ENCODE assay signal across 16 cellular contexts in genomic region chr7:156768698-156769472, GRCh38.
DNase-seq lines count a peak whose midpoint lies in the region; ATAC-seq, FAIRE-seq and TF ChIP-seq lines count a peak whose summit lies in the region.
"Had no signal": no experiment of that assay in that cellular context is flagged by ENCODE, and none has a peak within 500 bp of the region (broad histone marks: within the 10 kb centered on the region; RNA-seq: fewer than 3 reads in every experiment).

No MANE protein-coding gene starts in this region.

- no peak for TF ChIP-seq CTCF in bronchial epithelial cell (IDR thresholded peaks at IDR 0.05; ENCODE audit: insufficient read depth, low read length, severe bottlenecking)

- intact Hi-C loops in activated naive CD4-positive, alpha-beta T cell treated with anti-CD3 and anti-CD28 coated beads for 36 hours (cut with micrococcal nuclease): no loop called here

- DNase-seq in activated naive CD4-positive, alpha-beta T cell treated with anti-CD3 and anti-CD28 coated beads for 36 hours: peak; percentile 51
- no peak for DNase-seq in activated naive CD4-positive, alpha-beta T cell treated with anti-CD3 and anti-CD28 coated beads, Interleukin-2, amount 10 ng/mL, durations not matched to agents 7 days and 5 days
- DNase-seq in bronchial epithelial cell (ENCODE audit: low read depth) (peak; percentile 65), anterior cingulate cortex (lab: John Stamatoyannopoulos, UW) (no peak), ecto neural progenitor cell (ENCODE audit: low spot score) (no peak), kidney glomerular epithelial cell (lab: John Stamatoyannopoulos, UW) (no peak)
- DNase-seq in stimulated activated CD8-positive, alpha-beta memory T cell treated with anti-CD3 and anti-CD28 coated beads, Interleukin-4, amount 100 ng/mL, for 48 hours: peak; percentile 45
- DNase-seq: activated CD4-positive, alpha-beta T cell treated with anti-CD3 and anti-CD28 coated beads, Interleukin-2, amount 50 U/mL, for 4 hours; immature natural killer cell; KG1; NCI-H2029 treated with DMSO at 0.1 percent for 48 hours; PC-9; retina had no signal

- CTCF ChIA-PET in activated naive CD4-positive, alpha-beta T cell treated with anti-CD3 and anti-CD28 coated beads for 36 hours (lab: Charles Lee): interaction anchor here (1.0 kb wide), 1 partner anchor 23 kb away, joined by 4 read pairs; no protein-coding TSS in a partner anchor
- CTCF ChIA-PET in activated naive CD4-positive, alpha-beta T cell treated with anti-CD3 and anti-CD28 coated beads, Interleukin-2, amount 10 ng/mL, durations not matched to agents 7 days and 5 days (lab: Charles Lee): interaction anchor here (0.7 kb wide), 1 partner anchor 15 kb away, joined by 3 read pairs; no protein-coding TSS in a partner anchor

- FAIRE-seq in bronchial epithelial cell (lab: Jason Lieb, UNC): no peak
- FAIRE-seq: G401.6 had no signal

- H3K27ac Mint-ChIP-seq in activated naive CD4-positive, alpha-beta T cell treated with anti-CD3 and anti-CD28 coated beads for 36 hours: no peak overlapping the region
- H3K27ac Mint-ChIP-seq in activated naive CD4-positive, alpha-beta T cell treated with anti-CD3 and anti-CD28 coated beads, Interleukin-2, amount 10 ng/mL, durations not matched to agents 7 days and 5 days: no peak overlapping the region
- H3K27ac Mint-ChIP-seq: immature natural killer cell had no signal

- H3K4me3 ChIP-seq in bronchial epithelial cell (ENCODE audit: low read depth, low read length): no peak overlapping the region
- H3K4me3 ChIP-seq: coronary artery, PC-9 had no signal

- no peaks in the 10 kb centered on the region for H3K27me3 Mint-ChIP-seq in activated naive CD4-positive, alpha-beta T cell treated with anti-CD3 and anti-CD28 coated beads for 36 hours (ENCODE audit: low read depth)
- no peaks in the 10 kb centered on the region for H3K27me3 Mint-ChIP-seq in activated naive CD4-positive, alpha-beta T cell treated with anti-CD3 and anti-CD28 coated beads, Interleukin-2, amount 10 ng/mL, durations not matched to agents 7 days and 5 days

- H3K36me3 Mint-ChIP-seq in activated naive CD4-positive, alpha-beta T cell treated with anti-CD3 and anti-CD28 coated beads for 36 hours (ENCODE audit: low read depth): peaks cover 7% of the 10 kb centered on the region
- peaks cover 9% of the 10 kb centered on the region for H3K36me3 Mint-ChIP-seq in activated naive CD4-positive, alpha-beta T cell treated with anti-CD3 and anti-CD28 coated beads, Interleukin-2, amount 10 ng/mL, durations not matched to agents 7 days and 5 days
- H3K36me3 Mint-ChIP-seq: immature natural killer cell had no signal

- no peaks in the 10 kb centered on the region for H3K27me3 ChIP-seq in bronchial epithelial cell (ENCODE audit: control insufficient read depth, insufficient read depth, low read length)

- peaks cover 2% of the 10 kb centered on the region for H3K9me3 Mint-ChIP-seq in activated naive CD4-positive, alpha-beta T cell treated with anti-CD3 and anti-CD28 coated beads for 36 hours
- no peaks in the 10 kb centered on the region for H3K9me3 Mint-ChIP-seq in activated naive CD4-positive, alpha-beta T cell treated with anti-CD3 and anti-CD28 coated beads, Interleukin-2, amount 10 ng/mL, durations not matched to agents 7 days and 5 days
- H3K9me3 Mint-ChIP-seq: immature natural killer cell had no signal

- ATAC-seq in HG03342 (IDR thresholded peaks at IDR 0.05; ENCODE audit: unreplicated experiment): peak; percentile 45

- peaks cover 2% of the 10 kb centered on the region for H3K36me3 ChIP-seq in bronchial epithelial cell (ENCODE audit: control insufficient read depth, insufficient read depth, low read length)

- H3K4me1 Mint-ChIP-seq in activated naive CD4-positive, alpha-beta T cell treated with anti-CD3 and anti-CD28 coated beads for 36 hours (ENCODE audit: low read depth): peaks cover 17% of the 10 kb centered on the region
- H3K4me1 Mint-ChIP-seq in activated naive CD4-positive, alpha-beta T cell treated with anti-CD3 and anti-CD28 coated beads, Interleukin-2, amount 10 ng/mL, durations not matched to agents 7 days and 5 days: peaks cover 4% of the 10 kb centered on the region

- no peak overlapping the region for H3K4me3 Mint-ChIP-seq in activated naive CD4-positive, alpha-beta T cell treated with anti-CD3 and anti-CD28 coated beads for 36 hours
- H3K4me3 Mint-ChIP-seq in activated naive CD4-positive, alpha-beta T cell treated with anti-CD3 and anti-CD28 coated beads, Interleukin-2, amount 10 ng/mL, durations not matched to agents 7 days and 5 days: no peak overlapping the region
- H3K4me3 Mint-ChIP-seq: immature natural killer cell had no signal

Comparison
In these comparisons a context has a peak if more than half of its experiments do, and no peak if none do; other contexts are left out.
1. DNase-seq: peak in activated naive CD4-positive, alpha-beta T cell treated with anti-CD3 and anti-CD28 coated beads for 36 hours (single experiment), bronchial epithelial cell (single experiment) and stimulated activated CD8-positive, alpha-beta memory T cell treated with anti-CD3 and anti-CD28 coated beads, Interleukin-4, amount 100 ng/mL, for 48 hours (single experiment); none in activated naive CD4-positive, alpha-beta T cell treated with anti-CD3 and anti-CD28 coated beads, Interleukin-2, amount 10 ng/mL, durations not matched to agents 7 days and 5 days (single experiment), anterior cingulate cortex (0 of 58), ecto neural progenitor cell (single experiment) and kidney glomerular epithelial cell (single experiment).